8 cellular contexts compared by ENCODE assay signal in the genomic region with DNA sequence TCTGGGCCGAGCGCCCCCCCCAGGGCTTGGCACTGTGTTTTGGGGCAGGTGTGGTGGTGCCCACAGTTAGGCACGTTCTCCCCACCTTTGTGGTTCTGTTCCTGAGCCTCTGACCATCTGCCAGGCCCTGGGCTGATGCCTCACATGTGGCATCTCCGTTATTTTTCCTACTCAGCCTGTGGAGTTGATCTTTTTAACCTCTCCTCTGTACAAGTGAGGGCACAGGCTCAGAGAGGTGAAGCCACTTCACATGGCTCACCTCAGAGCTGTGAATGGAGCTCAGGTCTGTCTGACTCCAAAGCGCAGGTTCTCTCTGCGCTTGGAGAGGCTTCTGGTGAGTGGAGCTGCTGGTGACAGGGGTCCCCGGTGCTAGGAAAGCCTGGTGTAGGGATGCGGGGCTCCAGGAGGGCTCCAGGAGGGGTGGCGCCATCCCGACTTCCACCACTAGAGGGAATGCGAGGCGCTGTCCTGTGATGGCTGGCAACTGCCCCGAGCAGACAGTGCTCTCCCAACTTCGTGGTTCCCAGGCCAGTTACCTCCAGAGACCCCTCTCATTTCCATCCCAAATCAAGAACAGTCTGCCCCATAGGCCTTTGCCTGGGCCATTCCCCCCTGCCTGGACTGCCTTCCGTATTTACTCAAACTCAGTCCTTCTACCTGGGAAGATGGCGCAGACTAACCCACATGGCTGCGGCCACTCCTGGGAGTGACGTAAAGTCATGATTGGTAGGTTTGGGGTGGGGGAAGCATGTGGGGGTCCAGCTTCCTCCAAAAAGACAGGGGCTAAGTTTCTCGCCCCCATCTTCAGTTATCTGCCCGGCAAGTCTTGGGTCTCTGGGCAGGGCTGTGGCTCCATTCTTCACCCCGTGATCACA. TPM values are rescaled to one million over a fixed set of nuclear protein-coding genes. Genes with fewer than 3 reads are reported as not detected.
A peak's percentile ranks its signal among the peaks of the same experiment; 100 is the strongest.
DNase-seq lines count a peak whose midpoint lies in the region; ATAC-seq, FAIRE-seq and TF ChIP-seq lines count a peak whose summit lies in the region.

No MANE protein-coding gene starts in this region.

- H3K27ac Mint-ChIP-seq in activated CD8-positive, alpha-beta memory T cell treated with anti-CD3 and anti-CD28 coated beads, Interleukin-2, amount 10 ng/mL, durations not matched to agents 7 days and 5 days = no peak overlapping the region

- H3K36me3 ChIP-seq in esophagus squamous epithelium = peaks cover 0 to 18% (median 0%) of the 10 kb centered on the region in 3 donors

- H3K4me3 Mint-ChIP-seq in activated CD8-positive, alpha-beta memory T cell treated with anti-CD3 and anti-CD28 coated beads, Interleukin-2, amount 10 ng/mL, durations not matched to agents 7 days and 5 days = no peak overlapping the region

- H3K27ac ChIP-seq in esophagus squamous epithelium = no peak overlapping the region

- TF ChIP-seq POLR2A in esophagus squamous epithelium (IDR thresholded peaks at IDR 0.05) = no peak

- no peak for FAIRE-seq in D721Med (lab: Jason Lieb, UNC)

- intact Hi-C loops in esophagus squamous epithelium (cut with DNase I) = no loop called here
- intact Hi-C loops in posterior vena cava (cut with DNase I) = no loop called here

- TF ChIP-seq CTCF in D721Med (IDR thresholded peaks at IDR 0.05; ENCODE audit: insufficient read depth, missing control alignments) = peak; percentile 53
- peak; percentile 44 to 76 (median 62) for TF ChIP-seq CTCF in esophagus squamous epithelium (IDR thresholded peaks at IDR 0.05)
- no peak for TF ChIP-seq CTCF in omental fat pad (IDR thresholded peaks at IDR 0.05)

- peaks cover 50% of the 10 kb centered on the region for H3K27me3 Mint-ChIP-seq in activated CD8-positive, alpha-beta memory T cell treated with anti-CD3 and anti-CD28 coated beads, Interleukin-2, amount 10 ng/mL, durations not matched to agents 7 days and 5 days

- no peaks in the 10 kb centered on the region for H3K9me3 Mint-ChIP-seq in activated CD8-positive, alpha-beta memory T cell treated with anti-CD3 and anti-CD28 coated beads, Interleukin-2, amount 10 ng/mL, durations not matched to agents 7 days and 5 days (ENCODE audit: low read depth)

- peak; percentile 50 for ATAC-seq in activated CD8-positive, alpha-beta memory T cell treated with anti-CD3 and anti-CD28 coated beads, Interleukin-2, amount 10 ng/mL, durations not matched to agents 7 days and 5 days
- ATAC-seq in omental fat pad (ENCODE audit: low FRiP score) = peak; percentile 41
- no peak for ATAC-seq in GM18867 (IDR thresholded peaks at IDR 0.05; ENCODE audit: unreplicated experiment)

- 54 to 91% methylated on average over 8 to 11 of the region's 21 CpGs for WGBS in esophagus squamous epithelium, 2 donors

- H3K36me3 Mint-ChIP-seq in activated CD8-positive, alpha-beta memory T cell treated with anti-CD3 and anti-CD28 coated beads, Interleukin-2, amount 10 ng/mL, durations not matched to agents 7 days and 5 days = no peaks in the 10 kb centered on the region

- H3K27me3 ChIP-seq in esophagus squamous epithelium = peaks cover 0 to 3% (median 0%) of the 10 kb centered on the region in 4 donors

- H3K4me1 Mint-ChIP-seq in activated CD8-positive, alpha-beta memory T cell treated with anti-CD3 and anti-CD28 coated beads, Interleukin-2, amount 10 ng/mL, durations not matched to agents 7 days and 5 days = peaks cover 18% of the 10 kb centered on the region

- no peak overlapping the region for H3K4me3 ChIP-seq in esophagus squamous epithelium

- peaks cover 19 to 58% (median 19%) of the 10 kb centered on the region in 3 donors for H3K4me1 ChIP-seq in esophagus squamous epithelium

- DNase-seq in D721Med (ENCODE audit: insufficient read length, low spot score) = no peak
- DNase-seq in Kasumi-1 (lab: John Stamatoyannopoulos, UW) = peak; percentile 41 to 45
- DNase-seq in activated CD8-positive, alpha-beta memory T cell treated with anti-CD3 and anti-CD28 coated beads, Interleukin-2, amount 10 ng/mL, durations not matched to agents 7 days and 5 days = peak; percentile 65
- DNase-seq in esophagus squamous epithelium (lab: John Stamatoyannopoulos, UW) = no peak
- peak; percentile 41 for DNase-seq in omental fat pad (ENCODE audit: low spot score)
- DNase-seq in NCI-H524 treated with DMSO at 0.1 percent for 48 hours (lab: John Stamatoyannopoulos, UW) = no peak
- no peak for DNase-seq in posterior vena cava (ENCODE audit: low spot score)

- CTCF ChIA-PET in activated CD8-positive, alpha-beta memory T cell treated with anti-CD3 and anti-CD28 coated beads, Interleukin-2, amount 10 ng/mL, durations not matched to agents 7 days and 5 days (lab: Charles Lee) = interaction anchor here (0.8 to 1.0 kb wide), 2 partner anchors 9 to 44 kb away, joined by 3 to 4 read pairs; no protein-coding TSS in a partner anchor

- no peaks in the 10 kb centered on the region for H3K9me3 ChIP-seq in esophagus squamous epithelium

RNA-seq across cellular contexts. Expression of a gene that starts 9.9 kb away (rescaled TPM):
- total RNA-seq in activated CD8-positive, alpha-beta memory T cell treated with anti-CD3 and anti-CD28 coated beads, Interleukin-2, amount 10 ng/mL, durations not matched to agents 7 days and 5 days = 1 to 10 TPM; 2.8 to 2.9 TPM
- total RNA-seq in esophagus squamous epithelium (1 to 10 TPM; 2.5 to 8.6 (median 5.1) TPM), omental fat pad (1 to 10 TPM; 2.8 to 4.9 (median 3.4) TPM), posterior vena cava (1 to 10 TPM; 3.3 to 7.6 TPM)

RNA-seq across cellular contexts. Expression of a gene that starts 47.0 kb away (rescaled TPM):
- 10 to 100 TPM; 36.1 to 36.4 TPM for total RNA-seq in activated CD8-positive, alpha-beta memory T cell treated with anti-CD3 and anti-CD28 coated beads, Interleukin-2, amount 10 ng/mL, durations not matched to agents 7 days and 5 days
- 10 to 100 TPM in 3 of 4 donors, 1 to 10 TPM in 1; 9.6 to 20.0 (median 11.4) TPM for total RNA-seq in esophagus squamous epithelium
- 10 to 100 TPM; 17.4 to 49.6 (median 32.6) TPM for total RNA-seq in omental fat pad
- total RNA-seq in posterior vena cava = 10 to 100 TPM; 78.3 to 81.4 TPM

Comparison
In these comparisons a context has a peak if more than half of its experiments do, and no peak if none do; other contexts are left out.
1. DNase-seq: peak in Kasumi-1 (2 of 2), activated CD8-positive, alpha-beta memory T cell treated with anti-CD3 and anti-CD28 coated beads, Interleukin-2, amount 10 ng/mL, durations not matched to agents 7 days and 5 days (single experiment) and omental fat pad (single experiment); none in D721Med (single experiment), esophagus squamous epithelium (single experiment), NCI-H524 treated with DMSO at 0.1 percent for 48 hours (single experiment) and posterior vena cava (single experiment).
2. CTCF ChIP-seq: peak in D721Med (single experiment) and esophagus squamous epithelium (6 of 6); none in omental fat pad (0 of 3).